Comparison of ENCODE assay signal across 28 cellular contexts in the genomic region with DNA sequence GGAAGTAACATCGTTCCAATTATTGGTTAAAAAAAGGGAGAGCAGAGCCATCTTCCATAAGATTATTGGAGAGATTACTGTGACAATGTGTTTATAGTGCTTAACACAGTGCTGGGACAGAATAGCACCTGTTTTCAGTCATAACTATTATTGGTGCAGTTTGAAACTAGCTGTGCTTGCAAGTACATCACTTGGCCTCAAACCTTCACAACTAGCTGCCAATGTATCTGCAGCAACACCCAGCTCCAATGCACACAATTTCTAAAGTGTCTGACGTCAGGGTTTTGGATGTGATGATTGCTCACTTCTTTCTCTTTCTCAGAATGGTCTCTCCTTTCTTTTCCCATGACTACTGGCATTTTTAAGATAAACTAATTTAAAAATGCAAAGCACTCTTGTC.
"Had no signal": no experiment of that assay in that cellular context is flagged by ENCODE, and none has a peak within 500 bp of the region (broad histone marks: within the 10 kb centered on the region; RNA-seq: fewer than 3 reads in every experiment).

No MANE protein-coding gene starts in this region.

- ATAC-seq: left colon; left lung; natural killer cell; right cardiac atrium; stimulated activated effector memory CD8-positive, alpha-beta T cell treated with anti-CD3 and anti-CD28 coated beads, Interleukin-12 subunit alpha, Interleukin-12 subunit beta, amount 100 ng/mL, for 72 hours; upper lobe of right lung had no signal

- H3K4me1 ChIP-seq: neural progenitor cell, sigmoid colon, suprapubic skin, tibial artery, upper lobe of right lung, uterus had no signal

- H3K27me3 ChIP-seq: neural progenitor cell, ovary, sigmoid colon, upper lobe of right lung, uterus had no signal

- DNase-seq: hippocampal formation; immature natural killer cell; kidney; left colon; left lung; mesendoderm; naive B cell; natural killer cell; nephron progenitor cell; occipital lobe; ovary; right cardiac atrium; sigmoid colon; small intestine; spleen; stimulated activated CD4-positive, alpha-beta T cell treated with anti-CD3 and anti-CD28 coated beads, Interleukin-4, amount 100 ng/mL, for 24 hours; stimulated activated naive CD4-positive, alpha-beta T cell; tibial artery; trophoblast cell; upper lobe of right lung; uterus had no signal

- H3K9ac ChIP-seq: neural progenitor cell had no signal

- H2AFZ ChIP-seq: neural progenitor cell had no signal

- H3K4me3 ChIP-seq: left lung, lung, neural progenitor cell, ovary, sigmoid colon, spleen, suprapubic skin, thoracic aorta, tibial artery, upper lobe of right lung, uterus had no signal

- H3K9me3 ChIP-seq: left lung, neutrophil, ovary, sigmoid colon, suprapubic skin, thoracic aorta, tibial artery, upper lobe of right lung, uterus had no signal

- H3K27ac ChIP-seq: left lung, neural progenitor cell, neutrophil, ovary, sigmoid colon, spleen, suprapubic skin, thoracic aorta, tibial artery, upper lobe of right lung, uterus had no signal

- FAIRE-seq: islet of Langerhans, kidney, small intestine had no signal

- H3K4me2 ChIP-seq: neural progenitor cell had no signal

- H3K36me3 ChIP-seq: left lung, neural progenitor cell, neutrophil, ovary, sigmoid colon, spleen, suprapubic skin, thoracic aorta, tibial artery, upper lobe of right lung, uterus had no signal
